ENCODE assay signal across 17 cellular contexts in the genomic region with DNA sequence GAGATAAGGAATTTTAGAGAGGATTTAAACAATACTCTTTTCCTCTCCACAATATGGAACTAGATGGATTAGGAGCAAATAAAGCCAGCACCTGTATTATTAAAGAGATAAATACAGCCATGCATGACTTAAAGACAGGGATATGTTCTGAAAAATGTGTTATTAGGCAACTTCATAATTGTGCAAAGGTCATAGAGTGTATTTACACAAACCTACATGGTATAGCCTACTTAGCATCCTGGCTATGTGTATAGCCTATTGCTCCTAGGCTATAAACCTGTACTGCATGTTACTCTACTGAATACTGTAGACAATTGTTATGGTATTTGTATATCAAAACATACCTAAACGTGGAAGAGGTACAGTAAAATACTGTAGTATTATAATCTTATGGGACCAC.
"Had no signal": no experiment of that assay in that cellular context is flagged by ENCODE, and none has a peak within 500 bp of the region (broad histone marks: within the 10 kb centered on the region; RNA-seq: fewer than 3 reads in every experiment).

No MANE protein-coding gene starts in this region.

- H3K4me3 ChIP-seq: coronary artery, heart right ventricle, tibial artery, upper lobe of left lung, vagina had no signal

- H3K27me3 Mint-ChIP-seq: naive thymus-derived CD4-positive, alpha-beta T cell had no signal

- FAIRE-seq: small intestine had no signal

- H3K4me3 Mint-ChIP-seq: naive thymus-derived CD4-positive, alpha-beta T cell; neural crest cell had no signal

- H3K9me3 ChIP-seq: heart right ventricle, tibial artery, upper lobe of left lung, vagina had no signal

- H3K4me1 ChIP-seq: tibial artery had no signal

- H3K27ac ChIP-seq: coronary artery, heart right ventricle, tibial artery, upper lobe of left lung, vagina had no signal

- H3K9me3 Mint-ChIP-seq: naive thymus-derived CD4-positive, alpha-beta T cell; neural crest cell had no signal

- H3K27me3 ChIP-seq: heart right ventricle, tibial artery, upper lobe of left lung, vagina had no signal

- ATAC-seq: heart right ventricle; left lobe of liver; stimulated activated naive CD8-positive, alpha-beta T cell treated with anti-CD3 and anti-CD28 coated beads, Interleukin-15, Interleukin-2, amounts not matched to agents 100 U/mL and 50 U/mL, for 24 hours had no signal

- DNase-seq: effector CD4-positive, alpha-beta T cell; foreskin melanocyte; heart right ventricle; hypothalamus; islet precursor cell; mammary epithelial cell; naive thymus-derived CD4-positive, alpha-beta T cell; posterior cingulate gyrus; small intestine; stimulated activated CD4-positive, alpha-beta T cell treated with anti-CD3 and anti-CD28 coated beads, Interleukin-2, amount 100 ng/mL, for 48 hours; stimulated activated naive CD8-positive, alpha-beta T cell treated with anti-CD3 and anti-CD28 coated beads, Interleukin-15, Interleukin-2, amounts not matched to agents 100 U/mL and 50 U/mL, for 24 hours; tibial artery; upper lobe of left lung had no signal

- H3K36me3 ChIP-seq: vagina had no signal
